In genomic region chr1:202806845-202807366, GRCh38 we compare ENCODE assay signal across 7 cellular contexts. TPM values are rescaled to one million over a fixed set of nuclear protein-coding genes. Genes with fewer than 3 reads are reported as not detected.
DNase-seq lines count a peak whose midpoint lies in the region; ATAC-seq and TF ChIP-seq lines count a peak whose summit lies in the region.

No MANE protein-coding gene starts in this region.

- intact Hi-C loops in sigmoid colon (cut with DNase I) = no loop called here

- no peak overlapping the region for H3K27ac ChIP-seq in iPS DF 6.9 (ENCODE audit: low read length)
- peak overlapping the region; percentile 84 to 95 (median 91) for H3K27ac ChIP-seq in sigmoid colon

- H3K9me3 ChIP-seq in adipocyte (ENCODE audit: control insufficient read depth, low read length) (no peaks in the 10 kb centered on the region), iPS DF 6.9 (ENCODE audit: control insufficient read depth, insufficient read depth, low read length) (no peaks in the 10 kb centered on the region), sigmoid colon (no peaks in the 10 kb centered on the region)

- no CpG with 5 or more reads among the region's 44 CpGs for WGBS in iPS DF 6.9 (ENCODE audit: insufficient coverage, insufficient read length)
- 0 to 1% methylated on average over 44 of the region's 44 CpGs for WGBS in sigmoid colon, 2 donors

- no peak for TF ChIP-seq EP300 in sigmoid colon (IDR thresholded peaks at IDR 0.05)

- in situ Hi-C loops in GM13976 (cut with MboI; ENCODE audit: low sequenced_read_pairs, unreplicated experiment) = no loop called here

- peak overlapping the region; percentile 94 for H3K9ac ChIP-seq in adipocyte (ENCODE audit: low read length)

- H3K4me3 ChIP-seq in adipocyte (ENCODE audit: low read length) = peak overlapping the region; percentile 96
- peak overlapping the region; percentile 97 for H3K4me3 ChIP-seq in iPS DF 6.9 (ENCODE audit: low read length)
- peak overlapping the region; percentile 76 to 99 (median 92) for H3K4me3 ChIP-seq in sigmoid colon

- TF ChIP-seq POLR2A in sigmoid colon (IDR thresholded peaks at IDR 0.05) = no peak

- H3K27me3 ChIP-seq in adipocyte (replicated peaks; ENCODE audit: control insufficient read depth, insufficient read depth, low read length) = no peaks in the 10 kb centered on the region
- H3K27me3 ChIP-seq in iPS DF 6.9 (ENCODE audit: control insufficient read depth, insufficient read depth, low read length) = no peaks in the 10 kb centered on the region
- no peaks in the 10 kb centered on the region for H3K27me3 ChIP-seq in sigmoid colon

- no peak for ATAC-seq in HG03108 (IDR thresholded peaks at IDR 0.05; ENCODE audit: unreplicated experiment)

- DNase-seq in GM13976 (ENCODE audit: low spot score) (peak; percentile 49), NCI-H2227 treated with DMSO at 0.1 percent for 48 hours (lab: John Stamatoyannopoulos, UW) (peak; percentile 15), adipocyte (ENCODE audit: low read depth) (peak; percentile 63), iPS DF 6.9 (ENCODE audit: low read depth, low spot score) (no peak), sigmoid colon (no peak), SHP77 (lab: John Stamatoyannopoulos, UW) (no peak)

- H3K4me1 ChIP-seq in adipocyte (ENCODE audit: control insufficient read depth, insufficient read depth, low read length) = peaks cover 55% of the 10 kb centered on the region
- H3K4me1 ChIP-seq in iPS DF 6.9 (ENCODE audit: control insufficient read depth, insufficient read depth, low read length) = peaks cover 1% of the 10 kb centered on the region; the same call in 1 of the 2 replicates
- H3K4me1 ChIP-seq in sigmoid colon = peaks cover 0 to 59% (median 40%) of the 10 kb centered on the region in 4 donors

- no peaks in the 10 kb centered on the region for H3K36me3 ChIP-seq in adipocyte (ENCODE audit: control insufficient read depth, insufficient read depth, low read length, severe bottlenecking)
- H3K36me3 ChIP-seq in iPS DF 6.9 (ENCODE audit: control insufficient read depth, insufficient read depth, low read length) = no peaks in the 10 kb centered on the region
- no peaks in the 10 kb centered on the region for H3K36me3 ChIP-seq in sigmoid colon

- TF ChIP-seq CTCF in GM13976 (IDR thresholded peaks at IDR 0.05; ENCODE audit: borderline replicate concordance, control extremely low read depth, extremely low read depth, insufficient read depth, missing control alignments) = no peak
- no peak for TF ChIP-seq CTCF in sigmoid colon (IDR thresholded peaks at IDR 0.05)

RNA-seq across cellular contexts. Expression of gene KDM5B, which starts 1.3 kb away (rescaled TPM):
- 10 to 100 TPM; 29.7 to 68.1 (median 39.6) TPM for total RNA-seq in sigmoid colon
- 10 to 100 TPM; 10.9 to 16.7 (median 12.0) TPM for polyA plus RNA-seq in sigmoid colon

RNA-seq across cellular contexts. Expression of gene PCAT6, which starts 3.8 kb away (rescaled TPM):
- not detected for total RNA-seq in sigmoid colon
- 1 to 10 TPM in 2 of 3 donors, not detected in 1; 1.6 to 1.7 TPM for polyA plus RNA-seq in sigmoid colon

Comparison
In these comparisons a context has a peak if more than half of its experiments do, and no peak if none do; other contexts are left out.
1. DNase-seq: peak in GM13976 (single experiment), NCI-H2227 treated with DMSO at 0.1 percent for 48 hours (single experiment) and adipocyte (single experiment); none in iPS DF 6.9 (single experiment), sigmoid colon (single experiment) and SHP77 (0 of 2).
2. Peak in every context shown above with its lines, with median percentiles within 50 percentile points of each other: H3K4me3 ChIP-seq.